21 cellular contexts compared by ENCODE assay signal in the genomic region with DNA sequence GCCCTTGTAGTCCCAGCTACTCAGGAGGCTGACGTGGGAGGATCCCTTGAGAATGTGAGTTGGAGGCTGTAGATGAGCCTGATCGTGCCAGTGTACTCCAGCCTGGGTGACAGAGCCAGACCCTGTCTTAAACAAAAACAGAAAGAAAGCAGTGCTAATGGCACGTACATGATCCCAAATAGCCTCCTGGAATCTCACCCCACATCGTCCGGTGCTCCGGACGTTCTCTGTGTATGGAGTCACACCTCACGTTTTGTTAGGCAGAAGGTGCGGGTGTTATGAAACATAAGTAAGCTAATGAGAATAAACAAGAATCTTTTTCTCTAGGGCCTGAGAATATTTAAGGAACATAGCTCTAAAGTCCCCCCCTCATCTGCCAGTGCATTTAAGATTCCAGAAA. TPM values are rescaled to one million over a fixed set of nuclear protein-coding genes. Genes with fewer than 3 reads are reported as not detected.
DNase-seq lines count a peak whose midpoint lies in the region; ATAC-seq and TF ChIP-seq lines count a peak whose summit lies in the region.
"Had no signal": no experiment of that assay in that cellular context is flagged by ENCODE, and none has a peak within 500 bp of the region (broad histone marks: within the 10 kb centered on the region; RNA-seq: fewer than 3 reads in every experiment).

No MANE protein-coding gene starts in this region.

- H3K27ac ChIP-seq in left ventricle myocardium inferior (replicated peaks) (no peak overlapping the region), right cardiac atrium (ENCODE audit: low read length) (no peak overlapping the region), rectal smooth muscle tissue (ENCODE audit: low read depth, low read length) (peak overlapping the region; percentile 62)

- H3K9ac ChIP-seq in rectal smooth muscle tissue (ENCODE audit: low read length): no peak overlapping the region

- H3K4me1 ChIP-seq in left ventricle myocardium inferior (peaks cover 24% of the 10 kb centered on the region), right cardiac atrium (ENCODE audit: control insufficient read depth, insufficient read depth, low read length) (peaks cover 9% of the 10 kb centered on the region), rectal smooth muscle tissue (ENCODE audit: control insufficient read depth, insufficient read depth, low read length) (peaks cover 6% of the 10 kb centered on the region)

- no peaks in the 10 kb centered on the region for H3K9me3 ChIP-seq in left ventricle myocardium inferior (replicated peaks)
- no peaks in the 10 kb centered on the region for H3K9me3 ChIP-seq in right cardiac atrium (ENCODE audit: control insufficient read depth, low read length)
- H3K9me3 ChIP-seq: HAP-1, upper lobe of left lung had no signal

- no peak for ATAC-seq in right cardiac atrium
- ATAC-seq in GM18519 (IDR thresholded peaks at IDR 0.05; ENCODE audit: low FRiP score, unreplicated experiment): no peak
- no peak for ATAC-seq in GM18505 (IDR thresholded peaks at IDR 0.05; ENCODE audit: unreplicated experiment)
- ATAC-seq: effector memory CD8-positive, alpha-beta T cell; natural killer cell; PC-3; stimulated activated memory B cell treated with anti-CD40 and anti-IgM and Interleukin-4, amounts not matched to agents 10 μg/mL and 1 μg/mL and 100 μg/mL, for 72 hours had no signal

- H3K36me3 ChIP-seq in left ventricle myocardium inferior (no peaks in the 10 kb centered on the region), rectal smooth muscle tissue (ENCODE audit: control insufficient read depth, insufficient read depth, low read length) (no peaks in the 10 kb centered on the region)
- H3K36me3 ChIP-seq: HAP-1, upper lobe of left lung had no signal

- TF ChIP-seq POLR2A in GM18505 (IDR thresholded peaks at IDR 0.05; ENCODE audit: borderline replicate concordance, extremely low read depth, insufficient read depth, insufficient read length): no peak

- H3K27me3 ChIP-seq in left ventricle myocardium inferior (ENCODE audit: low read depth) (no peaks in the 10 kb centered on the region), right cardiac atrium (ENCODE audit: control insufficient read depth, insufficient read depth) (no peaks in the 10 kb centered on the region), rectal smooth muscle tissue (ENCODE audit: control insufficient read depth, insufficient read depth, low read length) (no peaks in the 10 kb centered on the region)
- H3K27me3 ChIP-seq: upper lobe of left lung had no signal

- TF ChIP-seq CTCF in left ventricle myocardium inferior (IDR thresholded peaks at IDR 0.05; ENCODE audit: borderline replicate concordance) (no peak), foreskin fibroblast (IDR thresholded peaks at IDR 0.05; ENCODE audit: low read depth, low read length) (no peak)

- H3K4me3 ChIP-seq in left ventricle myocardium inferior (peak overlapping the region; percentile 33), right cardiac atrium (ENCODE audit: low read length) (no peak overlapping the region), foreskin fibroblast (ENCODE audit: low read depth in 1 of 2, low read length in 2 of 2) (peak overlapping the region; percentile 22 to 28), rectal smooth muscle tissue (ENCODE audit: low read length) (peak overlapping the region; percentile 41)
- H3K4me3 ChIP-seq: HAP-1, lung had no signal

- intact Hi-C loops in left ventricle myocardium inferior (cut with micrococcal nuclease): no loop called here
- intact Hi-C loops in right cardiac atrium (cut with DNase I): no loop called here

- no peak for DNase-seq in left ventricle myocardium inferior
- DNase-seq in right cardiac atrium: no peak
- no peak for DNase-seq in foreskin fibroblast
- DNase-seq in stimulated activated CD4-positive, alpha-beta T cell treated with anti-CD3 and anti-CD28 coated beads, Interleukin-4, amount 100 ng/mL, for 24 hours: no peak
- DNase-seq in activated naive CD4-positive, alpha-beta T cell (lab: John Stamatoyannopoulos, UW): no peak
- DNase-seq: activated CD4-positive, alpha-beta T cell treated with anti-CD3 and anti-CD28 coated beads, Interleukin-2, amount 50 U/mL, for 48 hours; activated naive CD4-positive, alpha-beta T cell treated with Interleukin-2 at 50 U/mL for 16 hours; activated T-cell treated with anti-CD3 and anti-CD28 coated beads for 4 hours; effector memory CD8-positive, alpha-beta T cell; GDM1; natural killer cell; NCI-H1436; NCI-H774; PC-3 had no signal

- 87% methylated on average over 9 of the region's 9 CpGs for WGBS in right cardiac atrium

RNA-seq across cellular contexts. Expression of gene MICAL3, which starts 23.7 kb away (rescaled TPM):
- total RNA-seq in left ventricle myocardium inferior: 92.5 TPM
- 100 to 1,000 TPM in 1 of 4 donors, 10 to 100 TPM in 3; 72.1 to 105 (median 79.1) TPM for total RNA-seq in right cardiac atrium
- 30.4 TPM for polyA plus RNA-seq in right cardiac atrium

RNA-seq across cellular contexts. Expression of gene PEX26, which starts 29.7 kb away (rescaled TPM):
- total RNA-seq in left ventricle myocardium inferior (20.5 TPM), right cardiac atrium (10 to 100 TPM; 19.5 to 23.5 (median 23.3) TPM)
- 17.4 TPM for polyA plus RNA-seq in right cardiac atrium
